Comparison of ENCODE assay signal across 9 cellular contexts in the genomic region with DNA sequence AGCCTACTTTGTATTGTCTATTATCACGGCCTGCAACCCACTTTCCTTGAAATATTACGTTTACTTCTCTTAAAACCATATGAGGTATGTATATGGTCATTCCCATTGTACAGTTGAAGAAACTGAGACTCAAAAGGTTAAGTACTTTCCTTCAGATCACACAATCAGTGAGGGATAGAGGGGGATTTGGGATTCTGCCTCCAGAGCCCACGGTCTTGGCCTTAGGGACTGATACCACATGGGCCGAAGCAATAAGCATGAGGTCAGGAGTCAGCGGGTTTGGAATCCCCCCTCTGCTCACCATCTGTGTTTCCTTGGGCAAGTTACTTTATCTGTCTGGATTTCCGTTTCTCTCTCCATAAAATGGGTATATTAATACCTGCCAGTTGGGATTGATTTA.
"Had no signal": no experiment of that assay in that cellular context is flagged by ENCODE, and none has a peak within 500 bp of the region (broad histone marks: within the 10 kb centered on the region; RNA-seq: fewer than 3 reads in every experiment).

No MANE protein-coding gene starts in this region.

- H3K9me3 ChIP-seq: HAP-1 had no signal

- H3K4me2 ChIP-seq: KMS-11 had no signal

- H3K36me3 ChIP-seq: HAP-1 had no signal

- H3K4me3 ChIP-seq: HAP-1 had no signal

- H3K9ac ChIP-seq: KMS-11 had no signal

- H3K27ac ChIP-seq: HL-60, KMS-11 had no signal

- ATAC-seq: HCT116 had no signal

- DNase-seq: GOT3, H7, HFFc6, IMR-90, KBM-7 had no signal
